In genomic region chrX:39443240-39443639, GRCh38 we compare ENCODE assay signal across 23 cellular contexts.
"Had no signal": no experiment of that assay in that cellular context is flagged by ENCODE, and none has a peak within 500 bp of the region (broad histone marks: within the 10 kb centered on the region; RNA-seq: fewer than 3 reads in every experiment).

No MANE protein-coding gene starts in this region.

- H2AFZ ChIP-seq: parathyroid adenoma had no signal

- H3K27ac ChIP-seq: epithelial cell of prostate, gastroesophageal sphincter, heart left ventricle, lower lobe of right lung, parathyroid adenoma, upper lobe of left lung had no signal

- H3K4me1 ChIP-seq: lower lobe of right lung, parathyroid adenoma, upper lobe of left lung had no signal

- H3K79me2 ChIP-seq: parathyroid adenoma had no signal

- H3K9ac ChIP-seq: parathyroid adenoma had no signal

- H3K27me3 ChIP-seq: gastroesophageal sphincter, upper lobe of left lung had no signal

- H3K4me3 ChIP-seq: gastroesophageal sphincter, heart left ventricle, lower lobe of right lung, mucosa of descending colon, upper lobe of left lung had no signal

- H3K9me3 ChIP-seq: gastroesophageal sphincter, heart left ventricle, lower lobe of right lung, mucosa of descending colon, upper lobe of left lung had no signal

- DNase-seq: activated CD4-positive, alpha-beta T cell treated with anti-CD3 and anti-CD28 coated beads for 1 hour; activated CD4-positive, alpha-beta T cell treated with anti-CD3 and anti-CD28 coated beads, Interleukin-2, amount 50 U/mL, for 4 hours; activated naive CD4-positive, alpha-beta T cell treated with anti-CD3 and anti-CD28 coated beads, Interleukin-2, amount 10 ng/mL, durations not matched to agents 7 days and 5 days; activated T-cell treated with anti-CD3 and anti-CD28 coated beads, Interleukin-2, amount 50 U/mL, for 48 hours; aorta; heart left ventricle; kidney; lower lobe of right lung; mesendoderm; mucosa of descending colon; nucleus accumbens; small intestine; stimulated activated CD8-positive, alpha-beta memory T cell treated with anti-CD3 and anti-CD28 coated beads, Interleukin-4, amount 100 ng/mL, for 48 hours; stimulated activated naive CD4-positive, alpha-beta T cell; T-cell; upper lobe of left lung had no signal

- H3K9me3 Mint-ChIP-seq: T-cell had no signal

- H3K27me3 Mint-ChIP-seq: activated naive CD4-positive, alpha-beta T cell treated with anti-CD3 and anti-CD28 coated beads, Interleukin-2, amount 10 ng/mL, durations not matched to agents 7 days and 5 days had no signal

- H3K36me3 ChIP-seq: gastroesophageal sphincter, heart left ventricle, lower lobe of right lung, upper lobe of left lung had no signal

- ATAC-seq: gastroesophageal sphincter, heart left ventricle, left lobe of liver, lower lobe of right lung, mucosa of descending colon, sciatic nerve, T-cell had no signal

- H3K27ac Mint-ChIP-seq: T-helper 2 cell treated with Interferon-gamma antibody and Interleukin-4, amounts not matched to agents 5 μg/mL and 100 μg/mL, for 36 hours had no signal

- H3K4me3 Mint-ChIP-seq: activated naive CD4-positive, alpha-beta T cell treated with anti-CD3 and anti-CD28 coated beads, Interleukin-2, amount 10 ng/mL, durations not matched to agents 7 days and 5 days; brain; T-cell; T-helper 2 cell treated with Interferon-gamma antibody and Interleukin-4, amounts not matched to agents 5 μg/mL and 100 μg/mL, for 36 hours had no signal
